ENCODE assay signal across 8 cellular contexts in the genomic region with DNA sequence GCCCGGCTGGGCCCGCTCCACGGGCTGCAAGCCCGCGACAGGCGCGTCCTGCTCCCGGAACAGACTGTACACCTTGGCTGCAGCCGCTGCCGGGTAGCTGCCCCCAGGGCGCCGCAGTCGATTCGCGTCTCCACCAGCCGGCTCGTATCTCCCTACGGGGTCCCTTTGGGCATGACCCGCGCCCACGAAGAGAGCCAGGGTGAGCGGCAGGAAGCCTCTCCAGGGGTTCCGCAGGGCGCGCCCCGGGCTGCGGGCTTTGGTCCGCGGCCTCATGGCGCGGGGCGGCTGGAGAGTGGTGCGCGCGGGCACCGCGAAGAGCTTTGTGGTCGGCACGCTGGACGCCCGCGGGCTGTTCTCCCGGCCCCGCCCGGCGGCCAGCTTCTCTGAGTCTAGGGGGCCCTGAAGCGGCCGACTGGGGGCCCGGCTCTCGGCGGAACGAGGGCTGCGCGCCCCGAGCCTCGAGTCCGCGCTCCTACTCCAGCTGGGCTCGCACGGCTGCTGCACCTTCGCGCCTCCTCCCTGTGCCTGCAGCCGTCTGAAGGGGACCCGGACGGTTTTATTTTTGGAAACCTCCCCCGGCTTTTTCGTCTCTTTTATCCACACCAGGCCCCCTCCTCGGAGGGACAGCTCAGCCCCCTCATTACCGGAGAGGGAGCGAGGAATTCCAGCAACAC. TPM values are rescaled to one million over a fixed set of nuclear protein-coding genes. Genes with fewer than 3 reads are reported as not detected.
DNase-seq lines count a peak whose midpoint lies in the region; ATAC-seq lines count a peak whose summit lies in the region.

Gene LTBP2, minus strand, starts transcription at position 566 of the 674 bp plus-strand sequence. Its CDS starts 293 bp downstream, at position 273.

- intact Hi-C loops in CD4-positive, alpha-beta memory T cell (cut with micrococcal nuclease), result loop anchor here (1.0 to 10.0 kb wide), 2 partner anchors 250 to 1053 kb away; partner anchors contain the start of genes ERG28 and TTLL5

- ATAC-seq in HG03039 (IDR thresholded peaks at IDR 0.05; ENCODE audit: unreplicated experiment), result no peak

- H3K9me3 Mint-ChIP-seq in CD4-positive, alpha-beta memory T cell, result no peaks in the 10 kb centered on the region

- CTCF ChIA-PET in CD4-positive, alpha-beta memory T cell (lab: Charles Lee; ENCODE audit: partially characterized antibody), result interaction anchor here (0.7 to 6.4 kb wide), 21 partner anchors 9 to 271 kb away, joined by 3 to 57 read pairs (median 5); partner anchors contain the start of genes ISCA2, NPC2 and YLPM1

- no peaks in the 10 kb centered on the region for H3K27me3 ChIP-seq in CD4-positive, alpha-beta memory T cell (ENCODE audit: insufficient read depth, low read length)
- H3K27me3 ChIP-seq in skeletal muscle tissue (ENCODE audit: control insufficient read depth in 3 of 3, insufficient read depth in 3 of 3, low read length in 3 of 3), result peaks cover 2 to 52% (median 19%) of the 10 kb centered on the region in 3 donors

- peak within 1 kb of the TSS; percentile 67 to 81 (median 78) for H3K4me3 Mint-ChIP-seq in CD4-positive, alpha-beta memory T cell

- no peaks in the 10 kb centered on the region for H3K9me3 ChIP-seq in CD4-positive, alpha-beta memory T cell (ENCODE audit: control insufficient read depth in 1 of 2, low read length in 2 of 2)
- H3K9me3 ChIP-seq in iPS-18c (ENCODE audit: control insufficient read depth, insufficient read depth, low read length) (no peaks in the 10 kb centered on the region), skeletal muscle tissue (ENCODE audit: control insufficient read depth in 3 of 3, low read length in 3 of 3) (no peaks in the 10 kb centered on the region)

- H3K27ac Mint-ChIP-seq in CD4-positive, alpha-beta memory T cell, result peak within 1 kb of the TSS in 2 of 7 donors; percentile 22 to 42

- H3K9ac ChIP-seq in skeletal muscle tissue (ENCODE audit: low read depth in 1 of 3, low read length in 3 of 3), result peak within 1 kb of the TSS in 2 of 3 donors; percentile 53 to 68

- no peaks in the 10 kb centered on the region for H3K36me3 ChIP-seq in CD4-positive, alpha-beta memory T cell (ENCODE audit: insufficient read depth, low read length)
- no peaks in the 10 kb centered on the region for H3K36me3 ChIP-seq in skeletal muscle tissue (ENCODE audit: control insufficient read depth in 3 of 3, insufficient read depth in 3 of 3, low read length in 3 of 3)

- no peaks in the 10 kb centered on the region for H3K36me3 Mint-ChIP-seq in CD4-positive, alpha-beta memory T cell

- H3K4me1 ChIP-seq in CD4-positive, alpha-beta memory T cell (ENCODE audit: insufficient read depth, low read length), result peaks cover 24% of the 10 kb centered on the region
- peaks cover 9 to 26% (median 15%) of the 10 kb centered on the region in 3 donors for H3K4me1 ChIP-seq in skeletal muscle tissue (ENCODE audit: control insufficient read depth in 3 of 3, insufficient read depth in 3 of 3, low read length in 3 of 3)

- POLR2A ChIA-PET in CD4-positive, alpha-beta memory T cell (lab: Charles Lee; ENCODE audit: partially characterized antibody), result interaction anchor here (2.0 kb wide), 1 partner anchor 151 kb away, joined by 4 read pairs; the partner anchor contains the start of gene YLPM1

- H3K4me3 ChIP-seq in CD4-positive, alpha-beta memory T cell (ENCODE audit: low read length in 2 of 2), result peak within 1 kb of the TSS; percentile 17 to 72
- peak within 1 kb of the TSS; percentile 63 for H3K4me3 ChIP-seq in iPS-18c (ENCODE audit: insufficient read depth, low read depth, low read length)
- peak within 1 kb of the TSS; percentile 66 to 79 (median 73) for H3K4me3 ChIP-seq in skeletal muscle tissue (ENCODE audit: low read length in 3 of 3)

- peaks cover 4 to 5% of the 10 kb centered on the region in 2 donors for H3K27me3 Mint-ChIP-seq in CD4-positive, alpha-beta memory T cell

- peak in 4 of 5 donors; percentile 19 to 25 (median 23) for DNase-seq in CD4-positive, alpha-beta memory T cell
- DNase-seq in KG1 (lab: John Stamatoyannopoulos, UW), result peak; percentile 17
- peak; percentile 83 for DNase-seq in astrocyte of the hippocampus (ENCODE audit: low read depth, low spot score)
- DNase-seq in COR-L47 (lab: John Stamatoyannopoulos, UW), result no peak
- no peak for DNase-seq in GF-D8 (lab: John Stamatoyannopoulos, UW)

- H3K4me1 Mint-ChIP-seq in CD4-positive, alpha-beta memory T cell, result peaks cover 21 to 44% (median 35%) of the 10 kb centered on the region in 4 donors

- H3K27ac ChIP-seq in CD4-positive, alpha-beta memory T cell (ENCODE audit: low read depth, low read length), result no peak within 1 kb of the TSS
- no peak within 1 kb of the TSS for H3K27ac ChIP-seq in skeletal muscle tissue (ENCODE audit: low read depth, low read length)

RNA-seq across cellular contexts. Expression of gene LTBP2, which starts in this region (rescaled TPM):
- total RNA-seq in CD4-positive, alpha-beta memory T cell, result under 1 TPM; 0.36 to 0.44 TPM
- polyA plus RNA-seq in CD4-positive, alpha-beta memory T cell, result under 1 TPM; 0.11 to 0.36 TPM
- total RNA-seq in skeletal muscle tissue, result 12.0 TPM

Comparison
In these comparisons a context has a peak if more than half of its experiments do, and no peak if none do; other contexts are left out.
1. Peak in DNase-seq and H3K4me3 ChIP-seq in CD4-positive, alpha-beta memory T cell; RNA of the gene not detected or under 1 TPM.
2. DNase-seq: peak in KG1 (single experiment) and astrocyte of the hippocampus (single experiment); none in COR-L47 (single experiment) and GF-D8 (single experiment).
3. Peak in every context shown above with its lines, with median percentiles within 50 percentile points of each other: H3K4me3 ChIP-seq.